ENCODE assay signal across 17 cellular contexts in genomic region chr13:99630269-99630898, GRCh38.
"Had no signal": no experiment of that assay in that cellular context is flagged by ENCODE, and none has a peak within 500 bp of the region (broad histone marks: within the 10 kb centered on the region; RNA-seq: fewer than 3 reads in every experiment).

No MANE protein-coding gene starts in this region.

- H3K9me3 Mint-ChIP-seq: central memory CD8-positive, alpha-beta T cell; dendritic cell treated with granulocyte-macrophage colony-stimulating factor and Interleukin-4, amounts not matched to agents 40 ng/mL and 50 ng/mL, for 4 days; effector memory CD8-positive, alpha-beta T cell; memory B cell; stimulated activated naive CD8-positive, alpha-beta T cell treated with anti-CD3 and anti-CD28 coated beads, Interleukin-15, amount 100 ng/mL, for 72 hours had no signal

- H3K9me3 ChIP-seq: testis had no signal

- H3K27me3 ChIP-seq: testis had no signal

- H3K4me3 ChIP-seq: mucosa of descending colon, testis had no signal

- H3K4me1 ChIP-seq: testis had no signal

- H3K27ac ChIP-seq: testis had no signal

- ATAC-seq: activated CD8-positive, alpha-beta T cell treated with anti-CD3 and anti-CD28 coated beads for 36 hours; activated T-cell treated with anti-CD3 and anti-CD28 coated beads, Interleukin-2, amount 50 U/mL, for 4 hours; effector memory CD8-positive, alpha-beta T cell; left colon; mucosa of descending colon; naive thymus-derived CD8-positive, alpha-beta T cell; stimulated activated naive CD8-positive, alpha-beta T cell treated with anti-CD3 and anti-CD28 coated beads, Interleukin-15, amount 100 ng/mL, for 72 hours; WTC11 had no signal

- H3K27me3 Mint-ChIP-seq: activated CD8-positive, alpha-beta T cell treated with anti-CD3 and anti-CD28 coated beads for 36 hours; central memory CD8-positive, alpha-beta T cell; effector memory CD8-positive, alpha-beta T cell; memory B cell; naive thymus-derived CD8-positive, alpha-beta T cell; stimulated activated naive CD8-positive, alpha-beta T cell treated with anti-CD3 and anti-CD28 coated beads, Interleukin-15, amount 100 ng/mL, for 72 hours had no signal

- H3K27ac Mint-ChIP-seq: activated CD8-positive, alpha-beta T cell treated with anti-CD3 and anti-CD28 coated beads for 36 hours; dendritic cell treated with granulocyte-macrophage colony-stimulating factor and Interleukin-4, amounts not matched to agents 40 ng/mL and 50 ng/mL, for 4 days; effector memory CD8-positive, alpha-beta T cell; memory B cell; WTC11 had no signal

- DNase-seq: activated CD4-positive, alpha-beta T cell treated with anti-CD3 and anti-CD28 coated beads for 4 hours; activated CD8-positive, alpha-beta T cell treated with anti-CD3 and anti-CD28 coated beads for 36 hours; activated effector memory CD4-positive, alpha-beta T cell treated with Interleukin-2 at 50 U/mL for 16 hours; activated naive CD4-positive, alpha-beta T cell treated with anti-CD3 and anti-CD28 coated beads, Interleukin-2, amount 50 U/mL, for 16 hours; activated T-cell treated with anti-CD3 and anti-CD28 coated beads, Interleukin-2, amount 50 U/mL, for 4 hours; effector memory CD8-positive, alpha-beta T cell; foreskin melanocyte; left colon; mucosa of descending colon; naive thymus-derived CD8-positive, alpha-beta T cell; nucleus accumbens; stimulated activated naive CD8-positive, alpha-beta T cell treated with anti-CD3 and anti-CD28 coated beads, Interleukin-15, amount 100 ng/mL, for 72 hours; testis had no signal

- H3K4me3 Mint-ChIP-seq: activated CD8-positive, alpha-beta T cell treated with anti-CD3 and anti-CD28 coated beads for 36 hours; activated T-cell treated with anti-CD3 and anti-CD28 coated beads, Interleukin-2, amount 50 U/mL, for 4 hours; central memory CD8-positive, alpha-beta T cell; dendritic cell treated with granulocyte-macrophage colony-stimulating factor and Interleukin-4, amounts not matched to agents 40 ng/mL and 50 ng/mL, for 4 days; effector memory CD8-positive, alpha-beta T cell; memory B cell; naive thymus-derived CD8-positive, alpha-beta T cell; stimulated activated naive CD8-positive, alpha-beta T cell treated with anti-CD3 and anti-CD28 coated beads, Interleukin-15, amount 100 ng/mL, for 72 hours; WTC11 had no signal
